19 cellular contexts compared by ENCODE assay signal in the genomic region with DNA sequence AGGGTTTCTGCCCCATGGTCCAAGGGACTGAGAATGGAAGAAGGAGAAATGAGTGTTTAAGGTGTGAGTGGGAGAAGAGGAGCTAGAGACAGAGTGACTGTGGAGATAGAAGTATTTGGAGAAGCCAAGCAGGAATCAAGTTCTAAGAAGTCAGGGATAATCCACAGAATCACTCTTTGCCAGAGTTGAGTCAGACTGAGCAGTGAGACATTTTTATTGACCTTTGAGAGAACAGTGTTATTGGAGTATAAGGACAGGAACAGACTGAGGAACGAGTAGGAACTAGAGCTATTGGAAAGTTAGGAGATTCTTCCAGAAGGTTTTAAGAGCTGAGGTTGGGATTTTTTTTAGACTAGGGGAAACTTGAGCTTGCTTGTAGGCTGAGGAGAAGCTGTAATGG. TPM values are rescaled to one million over a fixed set of nuclear protein-coding genes. Genes with fewer than 3 reads are reported as not detected.
DNase-seq lines count a peak whose midpoint lies in the region; TF ChIP-seq lines count a peak whose summit lies in the region.
"Had no signal": no experiment of that assay in that cellular context is flagged by ENCODE, and none has a peak within 500 bp of the region (broad histone marks: within the 10 kb centered on the region; RNA-seq: fewer than 3 reads in every experiment).

No MANE protein-coding gene starts in this region.

- H3K9me3 ChIP-seq in SK-N-SH, result no peaks in the 10 kb centered on the region
- H3K9me3 ChIP-seq: SJCRH30 had no signal

- H2AFZ ChIP-seq in SK-N-SH (ENCODE audit: low read depth), result no peak overlapping the region
- H2AFZ ChIP-seq: PC-9 had no signal

- 70% methylated on average over 1 of the region's 1 CpG for whole genome bisulfite sequencing in SK-N-SH (ENCODE audit: low lambda C conversion rate)

- H3K27ac ChIP-seq in SK-N-SH (ENCODE audit: low read depth in 2 of 2, low read length in 1 of 2), result peak overlapping the region in 1 of 2 experiments; percentile 5; a peak in 1 of 4 replicates
- H3K27ac ChIP-seq: PC-9, SJCRH30 had no signal

- H4K20me1 ChIP-seq in SK-N-SH (ENCODE audit: insufficient read depth), result no peaks in the 10 kb centered on the region

- DNase-seq in GM03348 (ENCODE audit: low spot score) (peak; percentile 24), amniotic stem cell (lab: John Stamatoyannopoulos, UW) (peak; percentile 13), foreskin fibroblast (peak; percentile 61 to 76), stromal cell of bone marrow (ENCODE audit: low read depth) (peak; percentile 60), SK-N-SH (no peak), middle frontal gyrus (ENCODE audit: extremely low spot score, low spot score) (no peak), NCI-H128 (lab: John Stamatoyannopoulos, UW; ENCODE audit: unreplicated experiment) (no peak), T1000 (lab: John Stamatoyannopoulos, UW) (no peak)
- DNase-seq: aorta; DND-41; GOT3; kidney glomerular epithelial cell; NCI-H146; NCI-H82; PC-9; posterior cingulate gyrus; SJCRH30; small intestine; stimulated activated CD4-positive, alpha-beta T cell treated with anti-CD3 and anti-CD28 coated beads, Interleukin-4, amount 100 ng/mL, for 4 hours had no signal

- no peak for TF ChIP-seq RAD21 in SK-N-SH (IDR thresholded peaks at IDR 0.05; ENCODE audit: low read length)

- H3K9me2 ChIP-seq in SK-N-SH, result no peaks in the 10 kb centered on the region

- POLR2A ChIA-PET in SK-N-SH (lab: Yijun Ruan, JAX), result no interaction called here

- no peak for TF ChIP-seq EP300 in SK-N-SH (IDR thresholded peaks at IDR 0.05; ENCODE audit: borderline replicate concordance in 1 of 2, low read depth in 1 of 2, low read length in 1 of 2)

- peaks cover 0 to 33% of the 10 kb centered on the region in 2 experiments; a peak in 3 of 4 replicates for H3K4me1 ChIP-seq in SK-N-SH (ENCODE audit: control insufficient read depth in 1 of 2, insufficient read depth in 2 of 2, low read depth in 1 of 2, low read length in 1 of 2)

- no peak overlapping the region for H3K4me2 ChIP-seq in SK-N-SH
- H3K4me2 ChIP-seq: PC-9 had no signal

- peaks cover 22% of the 10 kb centered on the region for H3F3A ChIP-seq in SK-N-SH (replicated peaks; ENCODE audit: insufficient read depth)

- CTCF ChIA-PET in SK-N-SH (lab: Yijun Ruan, JAX), result interaction anchor here (1.5 kb wide), 1 partner anchor 25 kb away, joined by 5 read pairs; no protein-coding TSS in a partner anchor

- H3K36me3 ChIP-seq in SK-N-SH (replicated peaks in 1 of 2; ENCODE audit: control insufficient read depth in 1 of 2, insufficient read depth in 2 of 2, low read length in 1 of 2), result peaks cover 0 to 9% of the 10 kb centered on the region in 2 experiments

- no peak overlapping the region for H3K9ac ChIP-seq in SK-N-SH

- H3K79me2 ChIP-seq in SK-N-SH (ENCODE audit: insufficient read depth), result peaks cover 24% of the 10 kb centered on the region

- H3K27me3 ChIP-seq in SK-N-SH (ENCODE audit: insufficient read depth), result no peaks in the 10 kb centered on the region
- H3K27me3 ChIP-seq: SJCRH30 had no signal

- no peak for TF ChIP-seq CTCF in foreskin fibroblast (IDR thresholded peaks at IDR 0.05; ENCODE audit: low read depth, low read length)
- TF ChIP-seq CTCF in SK-N-SH (IDR thresholded peaks at IDR 0.05), result no peak

- no peak overlapping the region for H3K4me3 ChIP-seq in foreskin fibroblast (ENCODE audit: low read depth in 1 of 2, low read length in 2 of 2)
- H3K4me3 ChIP-seq in SK-N-SH (ENCODE audit: low read depth in 2 of 2, low read length in 1 of 2), result no peak overlapping the region
- H3K4me3 ChIP-seq: PC-9, SJCRH30 had no signal

TF ChIP-seq in SK-N-SH, 30 proteins besides CTCF, POLR2A, EP300 and RAD21:
- no peak for TF ChIP-seq TEAD4 (IDR thresholded peaks at IDR 0.05; ENCODE audit: borderline replicate concordance, insufficient read depth)
- TF ChIP-seq, protein P1, sequence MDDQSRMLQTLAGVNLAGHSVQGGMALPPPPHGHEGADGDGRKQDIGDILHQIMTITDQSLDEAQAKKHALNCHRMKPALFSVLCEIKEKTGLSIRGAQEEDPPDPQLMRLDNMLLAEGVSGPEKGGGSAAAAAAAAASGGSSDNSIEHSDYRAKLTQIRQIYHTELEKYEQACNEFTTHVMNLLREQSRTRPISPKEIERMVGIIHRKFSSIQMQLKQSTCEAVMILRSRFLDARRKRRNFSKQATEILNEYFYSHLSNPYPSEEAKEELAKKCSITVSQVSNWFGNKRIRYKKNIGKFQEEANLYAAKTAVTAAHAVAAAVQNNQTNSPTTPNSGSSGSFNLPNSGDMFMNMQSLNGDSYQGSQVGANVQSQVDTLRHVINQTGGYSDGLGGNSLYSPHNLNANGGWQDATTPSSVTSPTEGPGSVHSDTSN (IDR thresholded peaks at IDR 0.05), result no peak
- no peak for TF ChIP-seq GATA2 (CRISPR knock-in tag; IDR thresholded peaks at IDR 0.05)
- TF ChIP-seq, protein P2, sequence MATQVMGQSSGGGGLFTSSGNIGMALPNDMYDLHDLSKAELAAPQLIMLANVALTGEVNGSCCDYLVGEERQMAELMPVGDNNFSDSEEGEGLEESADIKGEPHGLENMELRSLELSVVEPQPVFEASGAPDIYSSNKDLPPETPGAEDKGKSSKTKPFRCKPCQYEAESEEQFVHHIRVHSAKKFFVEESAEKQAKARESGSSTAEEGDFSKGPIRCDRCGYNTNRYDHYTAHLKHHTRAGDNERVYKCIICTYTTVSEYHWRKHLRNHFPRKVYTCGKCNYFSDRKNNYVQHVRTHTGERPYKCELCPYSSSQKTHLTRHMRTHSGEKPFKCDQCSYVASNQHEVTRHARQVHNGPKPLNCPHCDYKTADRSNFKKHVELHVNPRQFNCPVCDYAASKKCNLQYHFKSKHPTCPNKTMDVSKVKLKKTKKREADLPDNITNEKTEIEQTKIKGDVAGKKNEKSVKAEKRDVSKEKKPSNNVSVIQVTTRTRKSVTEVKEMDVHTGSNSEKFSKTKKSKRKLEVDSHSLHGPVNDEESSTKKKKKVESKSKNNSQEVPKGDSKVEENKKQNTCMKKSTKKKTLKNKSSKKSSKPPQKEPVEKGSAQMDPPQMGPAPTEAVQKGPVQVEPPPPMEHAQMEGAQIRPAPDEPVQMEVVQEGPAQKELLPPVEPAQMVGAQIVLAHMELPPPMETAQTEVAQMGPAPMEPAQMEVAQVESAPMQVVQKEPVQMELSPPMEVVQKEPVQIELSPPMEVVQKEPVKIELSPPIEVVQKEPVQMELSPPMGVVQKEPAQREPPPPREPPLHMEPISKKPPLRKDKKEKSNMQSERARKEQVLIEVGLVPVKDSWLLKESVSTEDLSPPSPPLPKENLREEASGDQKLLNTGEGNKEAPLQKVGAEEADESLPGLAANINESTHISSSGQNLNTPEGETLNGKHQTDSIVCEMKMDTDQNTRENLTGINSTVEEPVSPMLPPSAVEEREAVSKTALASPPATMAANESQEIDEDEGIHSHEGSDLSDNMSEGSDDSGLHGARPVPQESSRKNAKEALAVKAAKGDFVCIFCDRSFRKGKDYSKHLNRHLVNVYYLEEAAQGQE (IDR thresholded peaks at IDR 0.05; ENCODE audit: low read depth, low read length), result no peak

RNA-seq across cellular contexts. Expression of a gene that starts 37.2 kb away (rescaled TPM):
- 18.4 and 18.6 TPM in 2 replicates for polyA plus RNA-seq in SK-N-SH (2012; rRNA removed)
- 16.3 and 17.0 TPM in 2 replicates for polyA plus RNA-seq in SK-N-SH (2012; cell fraction: cytosol; rRNA removed)
- 18.0 and 22.4 TPM in 2 replicates for polyA plus RNA-seq in SK-N-SH (2012; cell fraction: nucleus; rRNA removed)

Comparison
In these comparisons a context has a peak if more than half of its experiments do, and no peak if none do; other contexts are left out.
1. DNase-seq: peak in GM03348 (single experiment), amniotic stem cell (single experiment), foreskin fibroblast (2 of 2) and stromal cell of bone marrow (single experiment); none in SK-N-SH (single experiment), middle frontal gyrus (single experiment), NCI-H128 (single experiment) and T1000 (single experiment).